In genomic region chr1:156757572-156758253, GRCh38 we compare ENCODE assay signal across 7 cellular contexts. TPM values are rescaled to one million over a fixed set of nuclear protein-coding genes. Genes with fewer than 3 reads are reported as not detected.
DNase-seq lines count a peak whose midpoint lies in the region; ATAC-seq and TF ChIP-seq lines count a peak whose summit lies in the region.
"Not testable (repeated sequence)": the region's sequence is repeated elsewhere in the genome, so short reads cannot be mapped to it uniquely, and the experiment has no call there.

No MANE protein-coding gene starts in this region.

- 91 to 96% methylated on average over 10 of the region's 10 CpGs for WGBS in sigmoid colon, 2 donors

- not testable (repeated sequence) for TF ChIP-seq EP300 in sigmoid colon (IDR thresholded peaks at IDR 0.05)

- H3K9me3 ChIP-seq in lower lobe of right lung, sigmoid colon: not testable (repeated sequence)

- intact Hi-C loops in Right ventricle myocardium superior (cut with DNase I); lower lobe of right lung (cut with DNase I); posterior vena cava (cut with DNase I); sigmoid colon (cut with DNase I): not testable (repeated sequence)

- POLR2A ChIA-PET in activated naive CD8-positive, alpha-beta T cell treated with anti-CD3 and anti-CD28 coated beads, Interleukin-2, amount 10 ng/mL, durations not matched to agents 7 days and 5 days (lab: Charles Lee), result not testable (repeated sequence)

- not testable (repeated sequence) for ATAC-seq in activated naive CD8-positive, alpha-beta T cell treated with anti-CD3 and anti-CD28 coated beads, Interleukin-2, amount 10 ng/mL, durations not matched to agents 7 days and 5 days (ENCODE audit: low read depth); Right ventricle myocardium superior (ENCODE audit: poor library complexity); lower lobe of right lung

- not testable (repeated sequence) for H3K27ac Mint-ChIP-seq in activated naive CD8-positive, alpha-beta T cell treated with anti-CD3 and anti-CD28 coated beads, Interleukin-2, amount 10 ng/mL, durations not matched to agents 7 days and 5 days; chondrocyte (ENCODE audit: unreplicated experiment)

- TF ChIP-seq CTCF in chondrocyte (IDR thresholded peaks at IDR 0.05); lower lobe of right lung (IDR thresholded peaks at IDR 0.05); sigmoid colon (IDR thresholded peaks at IDR 0.05): not testable (repeated sequence)

- H3K27me3 Mint-ChIP-seq in activated naive CD8-positive, alpha-beta T cell treated with anti-CD3 and anti-CD28 coated beads, Interleukin-2, amount 10 ng/mL, durations not matched to agents 7 days and 5 days; chondrocyte (ENCODE audit: low read depth): not testable (repeated sequence)

- H3K27me3 ChIP-seq in lower lobe of right lung (ENCODE audit: low read depth); sigmoid colon: not testable (repeated sequence)

- DNase-seq in HUDEP-2 (lab: John Stamatoyannopoulos, UW; ENCODE audit: unreplicated experiment in 76 of 76) (peak in 63 of 76 experiments; percentile 10 to 82 (median 51)), chondrocyte (ENCODE audit: low spot score) (peak; percentile 11), Right ventricle myocardium superior (peak; percentile 8), lower lobe of right lung (peak; percentile 14), posterior vena cava (ENCODE audit: low spot score) (peak; percentile 18), sigmoid colon (peak; percentile 33)
- DNase-seq in activated naive CD8-positive, alpha-beta T cell treated with anti-CD3 and anti-CD28 coated beads, Interleukin-2, amount 10 ng/mL, durations not matched to agents 7 days and 5 days, result peak; percentile 4

- H3K4me1 Mint-ChIP-seq in activated naive CD8-positive, alpha-beta T cell treated with anti-CD3 and anti-CD28 coated beads, Interleukin-2, amount 10 ng/mL, durations not matched to agents 7 days and 5 days, result peaks cover 11% of the 10 kb centered on the region
- H3K4me1 Mint-ChIP-seq in chondrocyte (ENCODE audit: low read depth), result not testable (repeated sequence)

- H3K4me3 ChIP-seq in lower lobe of right lung, sigmoid colon: not testable (repeated sequence)

- H3K36me3 Mint-ChIP-seq in activated naive CD8-positive, alpha-beta T cell treated with anti-CD3 and anti-CD28 coated beads, Interleukin-2, amount 10 ng/mL, durations not matched to agents 7 days and 5 days; chondrocyte (ENCODE audit: low read depth): not testable (repeated sequence)

- not testable (repeated sequence) for H3K4me3 Mint-ChIP-seq in activated naive CD8-positive, alpha-beta T cell treated with anti-CD3 and anti-CD28 coated beads, Interleukin-2, amount 10 ng/mL, durations not matched to agents 7 days and 5 days; chondrocyte (ENCODE audit: unreplicated experiment)

- H3K4me1 ChIP-seq in lower lobe of right lung, result not testable (repeated sequence)
- peaks cover 0 to 12% (median 7%) of the 10 kb centered on the region in 4 donors for H3K4me1 ChIP-seq in sigmoid colon

- not testable (repeated sequence) for H3K27ac ChIP-seq in lower lobe of right lung, sigmoid colon

- not testable (repeated sequence) for TF ChIP-seq POLR2A in sigmoid colon (IDR thresholded peaks at IDR 0.05)

- not testable (repeated sequence) for H3K36me3 ChIP-seq in lower lobe of right lung, sigmoid colon

- H3K9me3 Mint-ChIP-seq in activated naive CD8-positive, alpha-beta T cell treated with anti-CD3 and anti-CD28 coated beads, Interleukin-2, amount 10 ng/mL, durations not matched to agents 7 days and 5 days; chondrocyte (ENCODE audit: low read depth): not testable (repeated sequence)

RNA-seq across cellular contexts. Expression of gene HDGF, which starts 6.2 kb away (rescaled TPM):
- total RNA-seq in activated naive CD8-positive, alpha-beta T cell treated with anti-CD3 and anti-CD28 coated beads, Interleukin-2, amount 10 ng/mL, durations not matched to agents 7 days and 5 days, result 100 to 1,000 TPM; 186 to 196 TPM
- 136 to 143 TPM (median 140 TPM) in 3 replicates for total RNA-seq in chondrocyte
- 185 TPM for total RNA-seq in Right ventricle myocardium superior
- 146 TPM for total RNA-seq in lower lobe of right lung
- 100 to 1,000 TPM; 101 to 126 TPM for total RNA-seq in posterior vena cava
- 100 to 1,000 TPM; 108 to 128 (median 116) TPM for total RNA-seq in sigmoid colon
- 100 to 1,000 TPM; 156 to 297 (median 202) TPM for polyA plus RNA-seq in sigmoid colon

RNA-seq across cellular contexts. Expression of gene PRCC, which starts 9.6 kb away (rescaled TPM):
- 10 to 100 TPM; 65.7 to 76.0 TPM for total RNA-seq in activated naive CD8-positive, alpha-beta T cell treated with anti-CD3 and anti-CD28 coated beads, Interleukin-2, amount 10 ng/mL, durations not matched to agents 7 days and 5 days
- 57.0 to 61.7 TPM (median 60.9 TPM) in 3 replicates for total RNA-seq in chondrocyte
- total RNA-seq in Right ventricle myocardium superior, result 39.4 TPM
- total RNA-seq in lower lobe of right lung, result 51.9 TPM
- total RNA-seq in posterior vena cava, result 10 to 100 TPM; 44.3 to 48.6 TPM
- total RNA-seq in sigmoid colon, result 10 to 100 TPM; 27.5 to 34.1 (median 32.4) TPM
- 10 to 100 TPM; 42.0 to 49.7 (median 48.3) TPM for polyA plus RNA-seq in sigmoid colon

RNA-seq across cellular contexts. Expression of gene MRPL24, which starts 16.8 kb away (rescaled TPM):
- total RNA-seq in activated naive CD8-positive, alpha-beta T cell treated with anti-CD3 and anti-CD28 coated beads, Interleukin-2, amount 10 ng/mL, durations not matched to agents 7 days and 5 days, result 10 to 100 TPM; 45.0 to 51.1 TPM
- total RNA-seq in chondrocyte, result 38.6 to 58.3 TPM (median 40.3 TPM) in 3 replicates
- total RNA-seq in Right ventricle myocardium superior, result 99.8 TPM
- 43.7 TPM for total RNA-seq in lower lobe of right lung
- 10 to 100 TPM; 60.5 to 63.7 TPM for total RNA-seq in posterior vena cava
- total RNA-seq in sigmoid colon, result 10 to 100 TPM; 53.0 to 68.5 (median 59.7) TPM
- 10 to 100 TPM; 72.7 to 81.1 (median 81.0) TPM for polyA plus RNA-seq in sigmoid colon

RNA-seq across cellular contexts. Expression of gene ISG20L2, which starts 29.1 kb away (rescaled TPM):
- 10 to 100 TPM; 44.1 to 47.1 TPM for total RNA-seq in activated naive CD8-positive, alpha-beta T cell treated with anti-CD3 and anti-CD28 coated beads, Interleukin-2, amount 10 ng/mL, durations not matched to agents 7 days and 5 days
- total RNA-seq in chondrocyte (22.3 to 45.7 TPM (median 23.7 TPM) in 3 replicates), Right ventricle myocardium superior (12.3 TPM), lower lobe of right lung (22.6 TPM), posterior vena cava (10 to 100 TPM; 17.3 to 20.3 TPM), sigmoid colon (10 to 100 TPM; 13.6 to 17.6 (median 16.7) TPM)
- polyA plus RNA-seq in sigmoid colon, result 10 to 100 TPM; 12.0 to 23.4 (median 17.1) TPM

RNA-seq across cellular contexts. Expression of gene METTL25B, which starts 29.4 kb away (rescaled TPM):
- total RNA-seq in activated naive CD8-positive, alpha-beta T cell treated with anti-CD3 and anti-CD28 coated beads, Interleukin-2, amount 10 ng/mL, durations not matched to agents 7 days and 5 days, result 10 to 100 TPM; 34.6 to 35.1 TPM
- total RNA-seq in chondrocyte (11.4 to 17.1 TPM (median 14.1 TPM) in 3 replicates), Right ventricle myocardium superior (14.4 TPM), lower lobe of right lung (41.0 TPM), posterior vena cava (10 to 100 TPM; 19.6 to 21.6 TPM), sigmoid colon (10 to 100 TPM; 11.8 to 21.6 (median 13.7) TPM)
- polyA plus RNA-seq in sigmoid colon, result 10 to 100 TPM; 19.0 to 33.1 (median 22.8) TPM
